Comparison of ENCODE assay signal across 8 cellular contexts in the genomic region with DNA sequence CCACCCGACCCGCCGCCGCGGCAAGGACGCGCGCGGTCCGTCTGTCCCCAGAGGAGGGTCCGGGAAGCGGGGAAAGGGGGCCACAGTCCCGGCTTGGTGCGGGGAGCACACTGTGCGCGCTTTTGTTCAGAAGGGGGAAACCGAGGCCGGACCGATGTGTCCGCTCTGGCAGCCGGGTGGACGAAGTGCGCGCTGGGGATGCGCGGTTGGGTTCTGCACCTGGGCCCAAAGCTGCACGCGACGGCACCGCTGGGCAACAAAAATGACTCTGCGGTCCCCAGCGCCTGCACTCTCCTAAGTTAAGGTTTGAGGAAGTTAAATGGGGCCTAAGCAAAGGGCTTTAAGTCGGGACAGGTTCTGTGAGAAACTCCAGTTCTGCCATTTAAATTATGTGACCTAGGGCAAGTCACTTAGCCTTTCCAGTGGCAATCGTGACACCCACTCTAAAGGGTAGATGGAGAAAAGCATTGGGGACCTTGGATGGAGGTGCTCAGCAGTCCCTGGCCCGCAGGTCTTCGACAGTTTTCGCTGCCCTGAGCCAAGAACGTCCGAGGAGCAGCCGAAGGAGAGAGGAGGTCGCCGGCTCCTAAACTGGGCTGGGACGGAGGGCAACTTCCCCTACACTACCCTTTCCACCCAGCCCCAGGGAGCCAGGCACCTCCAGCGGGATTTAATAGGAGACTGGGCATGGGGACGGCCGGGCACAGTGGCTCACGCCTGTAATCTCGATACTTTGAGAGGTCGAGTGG. TPM values are rescaled to one million over a fixed set of nuclear protein-coding genes. Genes with fewer than 3 reads are reported as not detected.
DNase-seq lines count a peak whose midpoint lies in the region; ATAC-seq and TF ChIP-seq lines count a peak whose summit lies in the region.

No MANE protein-coding gene starts in this region.

- no peaks in the 10 kb centered on the region for H3K27me3 ChIP-seq in GM23338 (ENCODE audit: insufficient read depth)
- no peaks in the 10 kb centered on the region for H3K27me3 ChIP-seq in Loucy (ENCODE audit: insufficient read depth, low read length, poor library complexity, severe bottlenecking)

- H3K4me1 Mint-ChIP-seq in GM23338 (peaks cover 19% of the 10 kb centered on the region), neural crest cell (peaks cover 53% of the 10 kb centered on the region)
- H3K4me1 Mint-ChIP-seq in activated T-cell treated with anti-CD3 and anti-CD28 coated beads, Interleukin-2, amount 50 U/mL, for 24 hours (ENCODE audit: low read depth) = peaks cover 29% of the 10 kb centered on the region

- H3K9ac ChIP-seq in Loucy (ENCODE audit: low read depth, low read length, poor library complexity, severe bottlenecking) = peak overlapping the region; percentile 98

- peak overlapping the region; percentile 56 for H3K4me3 ChIP-seq in GM23338
- H3K4me3 ChIP-seq in Loucy (ENCODE audit: low read length, poor library complexity, severe bottlenecking) = peak overlapping the region; percentile 90

- peaks cover 3% of the 10 kb centered on the region; the same call in 1 of the 2 replicates for H3K79me2 ChIP-seq in GM23338 (replicated peaks; ENCODE audit: insufficient read depth)
- peaks cover 34% of the 10 kb centered on the region for H3K79me2 ChIP-seq in Loucy (ENCODE audit: insufficient read depth, low read length)

- no peaks in the 10 kb centered on the region; the same call in 1 of the 2 replicates for H3K36me3 ChIP-seq in GM23338 (ENCODE audit: insufficient read depth)
- H3K36me3 ChIP-seq in Loucy (ENCODE audit: insufficient read depth, low read length) = no peaks in the 10 kb centered on the region

- H3K9me3 ChIP-seq in Loucy (ENCODE audit: insufficient read depth, low read depth, low read length) = no peaks in the 10 kb centered on the region

- DNase-seq in NCI-H2196 (lab: John Stamatoyannopoulos, UW; ENCODE audit: unreplicated experiment) (peak; percentile 20), NCI-H2196 treated with DMSO at 0.1 percent for 48 hours (lab: John Stamatoyannopoulos, UW; ENCODE audit: unreplicated experiment) (no peak), GM23338 (ENCODE audit: low spot score) (peak; percentile 56), foreskin melanocyte (peak; percentile 46), neural crest cell (ENCODE audit: low read depth, low spot score) (peak; percentile 12)
- peak; percentile 68 for DNase-seq in activated T-cell treated with anti-CD3 and anti-CD28 coated beads, Interleukin-2, amount 50 U/mL, for 24 hours

- H3K27ac Mint-ChIP-seq in GM23338 (peak overlapping the region; percentile 97), neural crest cell (ENCODE audit: unreplicated experiment) (peak overlapping the region; percentile 74)
- H3K27ac Mint-ChIP-seq in activated T-cell treated with anti-CD3 and anti-CD28 coated beads, Interleukin-2, amount 50 U/mL, for 24 hours = peak overlapping the region; percentile 99

- ATAC-seq in GM23338 (peak; percentile 20), GM18519 (IDR thresholded peaks at IDR 0.05; ENCODE audit: low FRiP score, unreplicated experiment) (no peak)

- H3K4me1 ChIP-seq in GM23338 (ENCODE audit: insufficient read depth) = peaks cover 15% of the 10 kb centered on the region; the same call in 1 of the 2 replicates
- peaks cover 16% of the 10 kb centered on the region for H3K4me1 ChIP-seq in Loucy (ENCODE audit: insufficient read depth, low read length, poor library complexity, severe bottlenecking)

- H3K4me2 ChIP-seq in GM23338 (peak overlapping the region; percentile 90), Loucy (ENCODE audit: low read depth, low read length, poor library complexity, severe bottlenecking) (peak overlapping the region; percentile 86)

- H3K9me2 ChIP-seq in GM23338 (ENCODE audit: insufficient read depth) (no peaks in the 10 kb centered on the region), Loucy (replicated peaks; ENCODE audit: low read depth, low read length) (no peaks in the 10 kb centered on the region)

- H3K27ac ChIP-seq in GM23338 (ENCODE audit: low read depth) = peak overlapping the region; percentile 85

- TF ChIP-seq CTCF in GM23338 (conservative IDR thresholded peaks at IDR 0.05; ENCODE audit: low read depth in 2 of 2) = no peak
- no peak for TF ChIP-seq CTCF in Loucy (conservative IDR thresholded peaks at IDR 0.05; ENCODE audit: low read length)
- no peak for TF ChIP-seq CTCF in neural crest cell (conservative IDR thresholded peaks at IDR 0.05)

- H3K36me3 Mint-ChIP-seq in GM23338 (ENCODE audit: low read depth) = peaks cover 2% of the 10 kb centered on the region; the same call in 1 of the 3 replicates
- peaks cover 38% of the 10 kb centered on the region for H3K36me3 Mint-ChIP-seq in activated T-cell treated with anti-CD3 and anti-CD28 coated beads, Interleukin-2, amount 50 U/mL, for 24 hours (ENCODE audit: low read depth)
- H3K36me3 Mint-ChIP-seq in neural crest cell (ENCODE audit: low read depth) = no peaks in the 10 kb centered on the region

- peak overlapping the region; percentile 79 for H3K4me3 Mint-ChIP-seq in GM23338
- peak overlapping the region; percentile 91 for H3K4me3 Mint-ChIP-seq in activated T-cell treated with anti-CD3 and anti-CD28 coated beads, Interleukin-2, amount 50 U/mL, for 24 hours
- peak overlapping the region; percentile 96 for H3K4me3 Mint-ChIP-seq in neural crest cell

- H2AFZ ChIP-seq in GM23338 (peak overlapping the region; percentile 44), Loucy (ENCODE audit: low read length) (peak overlapping the region; percentile 92)

- H3K27me3 Mint-ChIP-seq in GM23338 (ENCODE audit: insufficient read depth, low read depth, poor library complexity) (peaks cover 7% of the 10 kb centered on the region), neural crest cell (ENCODE audit: low read depth) (peaks cover 2% of the 10 kb centered on the region)
- no peaks in the 10 kb centered on the region for H3K27me3 Mint-ChIP-seq in activated T-cell treated with anti-CD3 and anti-CD28 coated beads, Interleukin-2, amount 50 U/mL, for 24 hours

- H3K9me3 Mint-ChIP-seq in GM23338 (no peaks in the 10 kb centered on the region; the same call in 2 of the 3 replicates), neural crest cell (no peaks in the 10 kb centered on the region)
- no peaks in the 10 kb centered on the region for H3K9me3 Mint-ChIP-seq in activated T-cell treated with anti-CD3 and anti-CD28 coated beads, Interleukin-2, amount 50 U/mL, for 24 hours

- H4K20me1 ChIP-seq in GM23338 (replicated peaks; ENCODE audit: insufficient read depth) = no peaks in the 10 kb centered on the region
- no peaks in the 10 kb centered on the region for H4K20me1 ChIP-seq in Loucy (ENCODE audit: insufficient read depth, low read length, poor library complexity, severe bottlenecking)

- peaks cover 12% of the 10 kb centered on the region for H3F3A ChIP-seq in GM23338 (replicated peaks; ENCODE audit: low read depth)
- peaks cover 6% of the 10 kb centered on the region for H3F3A ChIP-seq in Loucy (ENCODE audit: low read depth)

TF ChIP-seq in GM23338, 12 proteins besides CTCF, POLR2A, EP300 and RAD21 (continues in another document):
- TF ChIP-seq, protein P1, sequence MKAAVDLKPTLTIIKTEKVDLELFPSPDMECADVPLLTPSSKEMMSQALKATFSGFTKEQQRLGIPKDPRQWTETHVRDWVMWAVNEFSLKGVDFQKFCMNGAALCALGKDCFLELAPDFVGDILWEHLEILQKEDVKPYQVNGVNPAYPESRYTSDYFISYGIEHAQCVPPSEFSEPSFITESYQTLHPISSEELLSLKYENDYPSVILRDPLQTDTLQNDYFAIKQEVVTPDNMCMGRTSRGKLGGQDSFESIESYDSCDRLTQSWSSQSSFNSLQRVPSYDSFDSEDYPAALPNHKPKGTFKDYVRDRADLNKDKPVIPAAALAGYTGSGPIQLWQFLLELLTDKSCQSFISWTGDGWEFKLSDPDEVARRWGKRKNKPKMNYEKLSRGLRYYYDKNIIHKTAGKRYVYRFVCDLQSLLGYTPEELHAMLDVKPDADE (IDR thresholded peaks at IDR 0.05) = no peak

RNA-seq across cellular contexts. Expression of gene ACBD5, which starts 0.5 kb away (rescaled TPM):
- 9.8 and 12.5 TPM in 2 replicates for total RNA-seq in GM23338 (2014; rRNA removed; shearing (Covaris generic))
- polyA plus RNA-seq in GM23338 (2016; fragmentation: Nextera tagmentation; extraction: Ambion mirVana) = 6.7 and 10.1 TPM in 2 replicates
- total RNA-seq in neural crest cell = 17.4 and 17.9 TPM in 2 replicates
